In genomic region chr9:127763918-127764384, GRCh38 we compare ENCODE assay signal across 8 cellular contexts. TPM values are rescaled to one million over a fixed set of nuclear protein-coding genes. Genes with fewer than 3 reads are reported as not detected.
A peak's percentile ranks its signal among the peaks of the same experiment; 100 is the strongest.
DNase-seq lines count a peak whose midpoint lies in the region; ATAC-seq and TF ChIP-seq lines count a peak whose summit lies in the region.

No MANE protein-coding gene starts in this region.

- H3K36me3 ChIP-seq in Karpas-422 (ENCODE audit: insufficient read depth, low read length) = no peaks in the 10 kb centered on the region
- H3K36me3 ChIP-seq in adrenal gland (replicated peaks in 1 of 2) = no peaks in the 10 kb centered on the region
- no peaks in the 10 kb centered on the region for H3K36me3 ChIP-seq in vagina

- intact Hi-C loops in adrenal gland (cut with DNase I) (no loop called here), vagina (cut with DNase I) (no loop called here)

- H3K9me3 ChIP-seq in Karpas-422 (ENCODE audit: low read length) = no peaks in the 10 kb centered on the region
- H3K9me3 ChIP-seq in adrenal gland (replicated peaks in 1 of 3) = no peaks in the 10 kb centered on the region
- H3K9me3 ChIP-seq in vagina = no peaks in the 10 kb centered on the region

- no peak overlapping the region for H3K4me3 ChIP-seq in Karpas-422 (ENCODE audit: low read length)
- no peak overlapping the region for H3K4me3 ChIP-seq in adrenal gland
- H3K4me3 ChIP-seq in vagina = no peak overlapping the region

- no peaks in the 10 kb centered on the region for H3K79me2 ChIP-seq in Karpas-422 (ENCODE audit: low read length)

- H2AFZ ChIP-seq in Karpas-422 (ENCODE audit: low read length) = no peak overlapping the region

- no peaks in the 10 kb centered on the region for H3K9me2 ChIP-seq in Karpas-422 (replicated peaks; ENCODE audit: insufficient read depth, low read length)

- peak in 5 of 6 experiments; percentile 20 to 57 (median 28) for TF ChIP-seq CTCF in adrenal gland (IDR thresholded peaks at IDR 0.05)
- TF ChIP-seq CTCF in vagina (IDR thresholded peaks at IDR 0.05) = peak in 2 of 3 experiments; percentile 5 to 32

- DNase-seq in COLO829 (ENCODE audit: low spot score) (peak; percentile 60), Karpas-422 (peak; percentile 71), adrenal gland (peak; percentile 40 to 78 (median 60)), left lobe of liver (ENCODE audit: low spot score) (no peak), vagina (ENCODE audit: extremely low spot score in 2 of 2) (no peak), NCI-H2196 (lab: John Stamatoyannopoulos, UW; ENCODE audit: unreplicated experiment) (no peak), NCI-H446 (lab: John Stamatoyannopoulos, UW) (no peak)

- no peaks in the 10 kb centered on the region for H3K4me1 ChIP-seq in Karpas-422 (ENCODE audit: low read length)
- peaks cover 0 to 17% of the 10 kb centered on the region in 2 donors for H3K4me1 ChIP-seq in adrenal gland (replicated peaks in 1 of 2)
- peaks cover 22% of the 10 kb centered on the region for H3K4me1 ChIP-seq in vagina

- H3K27ac ChIP-seq in Karpas-422 (ENCODE audit: low read length) (no peak overlapping the region), adrenal gland (peak overlapping the region in 1 of 5 donors; percentile 85), vagina (no peak overlapping the region)

- WGBS in adrenal gland, 4 donors = 42 to 57% (median 54%) methylated on average over 7 of the region's 7 CpGs; no CpG with 5 or more reads in 1 of the 4 donors

- ATAC-seq in left lobe of liver (peak; percentile 71), GM21528 (IDR thresholded peaks at IDR 0.05; ENCODE audit: low FRiP score, unreplicated experiment) (no peak)

- H3K9ac ChIP-seq in Karpas-422 (ENCODE audit: low read length) = no peak overlapping the region

- no peaks in the 10 kb centered on the region for H4K20me1 ChIP-seq in Karpas-422 (ENCODE audit: insufficient read depth, low read depth, low read length)

- TF ChIP-seq POLR2A in adrenal gland (IDR thresholded peaks at IDR 0.05) = no peak
- TF ChIP-seq POLR2A in vagina (IDR thresholded peaks at IDR 0.05) = no peak

- H3K27me3 ChIP-seq in Karpas-422 (ENCODE audit: low read length) (no peaks in the 10 kb centered on the region), adrenal gland (peaks cover 4% of the 10 kb centered on the region), vagina (no peaks in the 10 kb centered on the region)

- H3K4me2 ChIP-seq in Karpas-422 (ENCODE audit: low read depth, low read length, poor library complexity, severe bottlenecking) = no peak overlapping the region

RNA-seq across cellular contexts. Expression of gene SH2D3C, which starts 14.5 kb away (rescaled TPM):
- total RNA-seq in Karpas-422 (2014; rRNA removed; shearing (Covaris generic); ENCODE audit: low replicate concordance) = 0.61 TPM in 1 of 2 replicates, not detected in the other
- 10 to 100 TPM in 4 of 8 donors, 1 to 10 TPM in 4; 4.4 to 14.2 (median 10.3) TPM for total RNA-seq in adrenal gland
- polyA plus RNA-seq in adrenal gland = 10 to 100 TPM in 2 of 3 donors, 1 to 10 TPM in 1; 2.1 to 27.1 (median 19.1) TPM
- total RNA-seq in left lobe of liver = 3.4 TPM
- 19.6 TPM for total RNA-seq in vagina

RNA-seq across cellular contexts. Expression of gene CDK9, which starts 21.9 kb away (rescaled TPM):
- 23.9 and 30.7 TPM in 2 replicates for total RNA-seq in Karpas-422 (2014; rRNA removed; shearing (Covaris generic); ENCODE audit: low replicate concordance)
- total RNA-seq in adrenal gland = 100 to 1,000 TPM in 6 of 8 donors, 10 to 100 TPM in 2; 81.8 to 238 (median 117) TPM
- 100 to 1,000 TPM in 2 of 3 donors, 10 to 100 TPM in 1; 64.0 to 202 (median 166) TPM for polyA plus RNA-seq in adrenal gland
- 55.5 TPM for total RNA-seq in left lobe of liver
- 66.3 TPM for total RNA-seq in vagina

RNA-seq across cellular contexts. Expression of gene TOR2A, which starts 28.9 kb away (rescaled TPM):
- 10.7 and 12.7 TPM in 2 replicates for total RNA-seq in Karpas-422 (2014; rRNA removed; shearing (Covaris generic); ENCODE audit: low replicate concordance)
- total RNA-seq in adrenal gland (10 to 100 TPM; 10.8 to 30.6 (median 18.5) TPM), left lobe of liver (7.4 TPM), vagina (12.3 TPM)
- polyA plus RNA-seq in adrenal gland = 10 to 100 TPM in 2 of 3 donors, 1 to 10 TPM in 1; 4.3 to 16.9 (median 14.6) TPM

RNA-seq across cellular contexts. Expression of gene FPGS, which starts 38.7 kb away (rescaled TPM):
- 41.9 and 102 TPM in 2 replicates for total RNA-seq in Karpas-422 (2014; rRNA removed; shearing (Covaris generic); ENCODE audit: low replicate concordance)
- 100 to 1,000 TPM in 5 of 8 donors, 10 to 100 TPM in 3; 58.7 to 359 (median 120) TPM for total RNA-seq in adrenal gland
- 100 to 1,000 TPM in 2 of 3 donors, 10 to 100 TPM in 1; 59.6 to 176 (median 144) TPM for polyA plus RNA-seq in adrenal gland
- total RNA-seq in left lobe of liver = 82.9 TPM
- 99.7 TPM for total RNA-seq in vagina

RNA-seq across cellular contexts. Expression of gene TTC16, which starts 48.1 kb away (rescaled TPM):
- not detected in 2 replicates for total RNA-seq in Karpas-422 (2014; rRNA removed; shearing (Covaris generic); ENCODE audit: low replicate concordance)
- total RNA-seq in adrenal gland = 1 to 10 TPM in 1 of 8 donors, under 1 TPM in 5, not detected in 2; under 0.01 to 1.0 (median 0.20) TPM
- under 1 TPM; 0.11 to 0.57 (median 0.48) TPM for polyA plus RNA-seq in adrenal gland
- not detected for total RNA-seq in left lobe of liver
- 0.25 TPM for total RNA-seq in vagina

Comparison
In these comparisons a context has a peak if more than half of its experiments do, and no peak if none do; other contexts are left out.
1. DNase-seq: peak in COLO829 (single experiment), Karpas-422 (single experiment) and adrenal gland (7 of 7); none in left lobe of liver (single experiment), vagina (0 of 2), NCI-H2196 (single experiment) and NCI-H446 (0 of 2).